In the genomic region with DNA sequence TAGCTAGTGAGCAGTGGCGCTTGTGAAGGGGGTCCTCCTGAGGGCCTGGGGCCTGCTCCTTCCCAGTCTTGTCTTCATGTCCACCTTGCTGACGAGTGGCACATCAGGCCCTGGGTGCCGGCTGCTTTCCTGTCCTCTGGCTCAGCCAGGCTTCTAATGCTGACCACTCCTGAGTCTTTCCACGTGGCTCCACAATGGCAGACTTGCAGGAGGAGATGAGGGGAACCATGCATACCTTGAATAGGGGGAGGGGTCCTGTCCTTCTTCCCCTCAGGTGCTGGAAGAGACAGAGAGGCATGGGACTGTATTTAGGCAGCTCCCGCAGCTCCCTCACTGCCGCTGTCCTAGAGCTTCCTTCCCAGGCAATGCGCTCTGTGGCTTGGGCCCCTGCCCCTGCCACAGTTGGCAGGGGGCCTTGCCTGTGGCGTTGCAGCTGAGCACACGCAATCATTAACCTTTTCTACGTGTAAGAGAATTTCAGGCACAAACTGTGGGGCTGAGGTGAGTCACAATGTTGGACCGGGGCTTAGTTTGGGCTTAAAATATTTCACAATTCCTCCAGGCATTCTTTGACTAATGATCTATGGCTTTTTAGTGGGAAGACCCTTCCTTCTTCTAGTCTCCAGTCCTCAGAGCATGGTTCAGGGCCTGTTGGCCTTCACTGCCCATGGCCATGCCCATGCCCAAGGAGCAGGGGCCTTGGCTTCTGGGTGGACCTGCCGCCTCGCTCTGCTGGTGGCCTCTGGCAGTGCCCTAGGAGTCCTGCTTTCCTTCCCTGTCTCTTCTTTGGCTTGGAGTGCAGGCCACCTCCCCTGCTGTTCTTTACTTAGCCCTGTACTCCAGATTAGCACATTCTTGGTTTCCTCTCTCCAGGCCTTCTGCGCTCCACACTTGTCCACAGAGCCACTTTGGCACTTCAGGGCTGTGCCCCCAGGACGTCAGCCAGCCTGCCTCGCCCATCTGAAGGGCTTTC, we compare ENCODE assay signal across 9 cellular contexts. TPM values are rescaled to one million over a fixed set of nuclear protein-coding genes. Genes with fewer than 3 reads are reported as not detected.
DNase-seq lines count a peak whose midpoint lies in the region; ATAC-seq and TF ChIP-seq lines count a peak whose summit lies in the region.
"Had no signal": no experiment of that assay in that cellular context is flagged by ENCODE, and none has a peak within 500 bp of the region (broad histone marks: within the 10 kb centered on the region; RNA-seq: fewer than 3 reads in every experiment).

No MANE protein-coding gene starts in this region.

- H3K4me3 ChIP-seq in ACC112 (ENCODE audit: low read depth, low read length) (peak overlapping the region; percentile 16), IMR-90 (ENCODE audit: insufficient read depth, low read depth, low read length) (no peak overlapping the region)

- peak overlapping the region; percentile 69 for H2BK5ac ChIP-seq in IMR-90 (ENCODE audit: low read depth, low read length, poor library complexity, severe bottlenecking)

- H3K4me1 ChIP-seq in ACC112 (ENCODE audit: control insufficient read depth, insufficient read depth, low read length, unreplicated experiment): peaks cover 38% of the 10 kb centered on the region
- H3K4me1 ChIP-seq in IMR-90 (ENCODE audit: control insufficient read depth, insufficient read depth, low read length): peaks cover 22% of the 10 kb centered on the region

- peak overlapping the region in 1 of 2 experiments; percentile 14; a peak in 1 of 4 replicates for H4K8ac ChIP-seq in IMR-90 (ENCODE audit: low read depth in 2 of 2, low read length in 2 of 2)

- H2BK20ac ChIP-seq in IMR-90 (ENCODE audit: low read depth, low read length): peak overlapping the region; percentile 20; the same call in 1 of the 2 replicates

- POLR2A ChIA-PET in IMR-90 (lab: Charles Lee; ENCODE audit: unreplicated experiment): no interaction called here

- H4K5ac ChIP-seq in IMR-90 (ENCODE audit: low read depth, low read length): peak overlapping the region; percentile 28; the same call in 1 of the 2 replicates

- intact Hi-C loops in IMR-90 (cut with micrococcal nuclease): loop anchor here (2.0 to 5.0 kb wide), 2 partner anchors 36 to 49 kb away; no protein-coding TSS in a partner anchor

- H3K23ac ChIP-seq in IMR-90 (ENCODE audit: low read depth, low read length): peak overlapping the region; percentile 70

- H4K20me1 ChIP-seq in IMR-90 (ENCODE audit: insufficient read depth, low read length): peaks cover 95% of the 10 kb centered on the region

- WGBS in IMR-90 (ENCODE audit: extremely low coverage in 2 of 2, insufficient read length in 1 of 2), 2 experiments: 100% methylated on average over 2 of the region's 16 CpGs; no CpG with 5 or more reads in 1 of the 2 experiments

- peak overlapping the region; percentile 27 for H3K4ac ChIP-seq in IMR-90 (ENCODE audit: low read depth, low read length)

- H4K91ac ChIP-seq in IMR-90 (ENCODE audit: insufficient read depth, low read depth, low read length): peak overlapping the region; percentile 28; the same call in 1 of the 2 replicates

- peak overlapping the region; percentile 75 for H2AK5ac ChIP-seq in IMR-90 (ENCODE audit: low read depth, low read length)

- ATAC-seq in IMR-90 (ENCODE audit: low read depth): peak; percentile 53
- no peak for ATAC-seq in GM18858 (IDR thresholded peaks at IDR 0.05; ENCODE audit: unreplicated experiment)
- ATAC-seq in HG03139 (IDR thresholded peaks at IDR 0.05; ENCODE audit: unreplicated experiment): no peak

- H3K36me3 ChIP-seq in ACC112 (ENCODE audit: insufficient read depth, low read length): no peaks in the 10 kb centered on the region
- peaks cover 4% of the 10 kb centered on the region; the same call in 1 of the 2 replicates for H3K36me3 ChIP-seq in IMR-90 (ENCODE audit: control insufficient read depth, insufficient read depth, low read length)

- BruUV-seq in IMR-90 (replicated peaks; lab: Mats Ljungman, UMichigan): no TSS peak

- H3K9ac ChIP-seq in IMR-90 (ENCODE audit: low read depth, low read length): no peak overlapping the region

- peak overlapping the region; percentile 42 for H3K4me2 ChIP-seq in IMR-90 (ENCODE audit: low read depth, low read length)

- no peak overlapping the region for H2AFZ ChIP-seq in ACC112 (ENCODE audit: low read length, unreplicated experiment)
- H2AFZ ChIP-seq in IMR-90 (replicated peaks; ENCODE audit: low read length, poor library complexity): peak overlapping the region; percentile 27

- H3K9me1 ChIP-seq in IMR-90 (ENCODE audit: insufficient read depth, low read length): peaks cover 44% of the 10 kb centered on the region

- dilution Hi-C loops in IMR-90 (cut with HindIII; ENCODE audit: low sequenced_read_pairs, unreplicated experiment): no loop called here

- peak; percentile 86 for DNase-seq in IMR-90
- DNase-seq in dedifferentiated amniotic fluid mesenchymal stem cell (ENCODE audit: extremely low spot score): peak; percentile 40
- peak; percentile 86 for DNase-seq in mesenteric fat pad (ENCODE audit: low spot score)
- DNase-seq in pons (ENCODE audit: low spot score): no peak
- no peak for DNase-seq in HuH-7.5 (ENCODE audit: low spot score)
- DNase-seq: DMS153 had no signal

- no peak for TF ChIP-seq CTCF in IMR-90 (conservative IDR thresholded peaks at IDR 0.05; ENCODE audit: low read depth, low read length)

- CTCF ChIA-PET in IMR-90 (lab: Yijun Ruan, JAX): no interaction called here

- H3K27me3 ChIP-seq in ACC112 (ENCODE audit: insufficient read depth, low read length): no peaks in the 10 kb centered on the region
- H3K27me3 ChIP-seq in IMR-90 (ENCODE audit: control insufficient read depth, insufficient read depth, low read length): no peaks in the 10 kb centered on the region

- no peak overlapping the region for H2BK15ac ChIP-seq in IMR-90 (ENCODE audit: low read depth, low read length)

- H3K18ac ChIP-seq in IMR-90 (ENCODE audit: low read depth, low read length): peak overlapping the region; percentile 32; the same call in 1 of the 2 replicates

- no peaks in the 10 kb centered on the region for H3K9me3 ChIP-seq in IMR-90 (ENCODE audit: control insufficient read depth, insufficient read depth, low read length)

- no peak overlapping the region for H3K56ac ChIP-seq in IMR-90 (ENCODE audit: extremely low read depth, insufficient read depth, low read length)

- in situ Hi-C loops in IMR-90 (cut with MboI; ENCODE audit: low sequenced_read_pairs): no loop called here

- TF ChIP-seq POLR2A in IMR-90 (IDR thresholded peaks at IDR 0.05; ENCODE audit: low read depth, low read length): no peak

- H2BK120ac ChIP-seq in IMR-90 (ENCODE audit: low read depth, low read length): 0 out of 2 replicates have a peak overlapping the region, but pooled peaks have one; percentile 10

- no peak for TF ChIP-seq RAD21 in IMR-90 (IDR thresholded peaks at IDR 0.05; ENCODE audit: low read length)

- peak overlapping the region; percentile 86 for H3K27ac ChIP-seq in ACC112 (ENCODE audit: low read depth, low read length)
- H3K27ac ChIP-seq in IMR-90 (ENCODE audit: insufficient read depth, low read length): peak overlapping the region; percentile 61

- H2AK9ac ChIP-seq in IMR-90 (replicated peaks; ENCODE audit: low read depth, low read length, poor library complexity): peak overlapping the region; percentile 73

- H3K79me2 ChIP-seq in ACC112 (ENCODE audit: control insufficient read depth, insufficient read depth, low read length, unreplicated experiment): peaks cover 78% of the 10 kb centered on the region

- peaks cover 35 to 90% of the 10 kb centered on the region in 2 experiments for H3K79me1 ChIP-seq in IMR-90 (ENCODE audit: low read depth in 1 of 2, low read length in 2 of 2)

- H3K14ac ChIP-seq in IMR-90 (replicated peaks; ENCODE audit: low read depth, low read length): peak overlapping the region; percentile 58

TF ChIP-seq in IMR-90, 13 proteins besides CTCF, POLR2A, EP300 and RAD21 (continues in another document):
- TF ChIP-seq RFX5 (IDR thresholded peaks at IDR 0.05; ENCODE audit: low read depth, low read length) (no peak), CEBPB (IDR thresholded peaks at IDR 0.05; ENCODE audit: low read depth, low read length) (peak; percentile 90), NFE2L2 (IDR thresholded peaks at IDR 0.05; ENCODE audit: low read depth, low read length) (no peak), FOS (IDR thresholded peaks at IDR 0.05; ENCODE audit: low read depth, low read length) (peak; percentile 60), MAFK (IDR thresholded peaks at IDR 0.05; ENCODE audit: low read depth, low read length) (no peak), USF2 (IDR thresholded peaks at IDR 0.05; ENCODE audit: low read depth, low read length) (no peak), ELK1 (IDR thresholded peaks at IDR 0.05; ENCODE audit: borderline replicate concordance, low read depth, low read length) (no peak)

RNA-seq across cellular contexts. Expression of gene MAPKAPK2, which starts 39.1 kb away (rescaled TPM):
- total RNA-seq in IMR-90 (2012; rRNA removed) (50.8 and 56.5 TPM in 2 replicates), mesenteric fat pad (103 TPM)
- polyA plus RNA-seq in IMR-90 (2012; rRNA removed): 60.7 and 66.4 TPM in 2 replicates
- polyA plus RNA-seq in IMR-90 (2012; cell fraction: cytosol; rRNA removed): 42.3 and 56.1 TPM in 2 replicates
- polyA plus RNA-seq in IMR-90 (2012; cell fraction: nucleus; rRNA removed; ENCODE audit: low replicate concordance): 86.1 and 91.5 TPM in 2 replicates

RNA-seq across cellular contexts. Expression of gene IL19, which starts 46.8 kb away (rescaled TPM):
- total RNA-seq in IMR-90 (2012; rRNA removed) (not detected in 2 replicates), mesenteric fat pad (not detected)
- not detected in 2 replicates for polyA plus RNA-seq in IMR-90 (2012; rRNA removed)
- polyA plus RNA-seq in IMR-90 (2012; cell fraction: cytosol; rRNA removed): not detected in 2 replicates
- polyA plus RNA-seq in IMR-90 (2012; cell fraction: nucleus; rRNA removed; ENCODE audit: low replicate concordance): not detected in 2 replicates

RNA-seq across cellular contexts. Expression of gene IL10, which starts 48.5 kb away (rescaled TPM):
- total RNA-seq in IMR-90 (2012; rRNA removed) (not detected in 2 replicates), mesenteric fat pad (23.0 TPM)
- polyA plus RNA-seq in IMR-90 (2012; rRNA removed): not detected in 2 replicates
- polyA plus RNA-seq in IMR-90 (2012; cell fraction: cytosol; rRNA removed): not detected in 2 replicates
- polyA plus RNA-seq in IMR-90 (2012; cell fraction: nucleus; rRNA removed; ENCODE audit: low replicate concordance): not detected in 2 replicates

Comparison
In these comparisons a context has a peak if more than half of its experiments do, and no peak if none do; other contexts are left out.
1. DNase-seq: peak in IMR-90 (single experiment), dedifferentiated amniotic fluid mesenchymal stem cell (single experiment) and mesenteric fat pad (single experiment); none in pons (single experiment) and HuH-7.5 (single experiment).
2. RNA of gene IL10, which starts 48.5 kb away (total RNA-seq): 23.0 TPM in mesenteric fat pad (single experiment); not detected in IMR-90; every median in the first group is over 10 times any median in the second.